In the genomic region with DNA sequence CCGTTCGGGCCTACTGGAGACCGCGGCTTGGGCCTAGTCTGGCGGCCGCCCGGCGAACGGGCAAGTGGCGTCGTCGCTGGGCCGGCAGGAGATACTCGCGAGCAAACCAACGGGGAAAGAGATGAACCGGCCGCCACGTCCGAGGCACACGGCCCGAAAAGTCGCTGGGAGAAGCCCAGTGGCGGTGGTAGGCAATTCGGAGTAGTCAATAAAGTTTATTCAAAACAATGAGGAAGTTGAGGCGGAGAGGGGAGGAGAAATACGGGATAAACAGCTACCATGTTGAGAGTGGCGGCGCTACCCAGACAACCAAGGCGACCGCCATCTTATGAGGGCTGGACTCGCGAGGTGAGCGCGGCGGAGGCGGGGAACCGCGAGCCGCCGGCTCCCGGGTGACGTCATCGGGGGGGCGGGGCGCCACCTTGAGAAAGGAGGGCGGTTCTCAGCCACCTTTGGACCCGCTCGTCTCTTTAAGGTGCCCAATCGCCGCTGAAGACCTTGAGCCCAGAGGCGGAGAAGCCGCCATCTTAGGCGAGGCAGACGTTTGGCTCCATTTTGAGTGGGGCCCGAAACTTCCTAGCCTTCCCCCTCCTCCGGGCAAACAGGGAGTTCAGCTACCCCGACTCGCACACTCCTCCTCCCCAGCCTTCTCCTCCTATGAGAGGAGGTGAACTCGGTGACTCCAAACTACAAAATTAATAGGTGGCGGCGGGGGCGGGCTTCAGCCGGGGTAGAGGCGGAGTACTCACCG, we compare ENCODE assay signal across 8 cellular contexts. TPM values are rescaled to one million over a fixed set of nuclear protein-coding genes. Genes with fewer than 3 reads are reported as not detected.
DNase-seq lines count a peak whose midpoint lies in the region; ATAC-seq and TF ChIP-seq lines count a peak whose summit lies in the region.

A gene (minus strand): TSS at position 348 of the 751 bp plus-strand sequence. CDS start 1,745 bp downstream, outside the sequence.

- intact Hi-C loops in head of caudate nucleus (cut with DNase I): loop anchor here (5.0 kb wide), 1 partner anchor 138 kb away; a partner anchor contains a TSS

- peak; percentile 84 for ATAC-seq in HG02840 (IDR thresholded peaks at IDR 0.05; ENCODE audit: low FRiP score, unreplicated experiment)
- peak; percentile 90 for ATAC-seq in activated naive CD8-positive, alpha-beta T cell treated with anti-CD3 and anti-CD28 coated beads, Interleukin-2, amount 50 U/mL, for 24 hours
- ATAC-seq in thoracic aorta (ENCODE audit: insufficient number of reproducible peaks, low FRiP score, low read depth): peak; percentile 86

- no peaks in the 10 kb centered on the region for H3K36me3 ChIP-seq in thoracic aorta

- TF ChIP-seq CTCF in GM12875 (IDR thresholded peaks at IDR 0.05; ENCODE audit: borderline replicate concordance, insufficient read depth, low read depth, low read length) (no peak), osteocyte (IDR thresholded peaks at IDR 0.05) (no peak), thoracic aorta (IDR thresholded peaks at IDR 0.05) (no peak)

- H3K36me3 Mint-ChIP-seq in activated naive CD8-positive, alpha-beta T cell treated with anti-CD3 and anti-CD28 coated beads, Interleukin-2, amount 50 U/mL, for 24 hours (ENCODE audit: low read depth): peaks cover 12% of the 10 kb centered on the region
- no peaks in the 10 kb centered on the region for H3K36me3 Mint-ChIP-seq in osteocyte (ENCODE audit: unreplicated experiment)

- H3K27ac Mint-ChIP-seq in activated naive CD8-positive, alpha-beta T cell treated with anti-CD3 and anti-CD28 coated beads, Interleukin-2, amount 50 U/mL, for 24 hours: peak within 1 kb of the TSS; percentile 92
- peak within 1 kb of the TSS; percentile 100 for H3K27ac Mint-ChIP-seq in osteocyte (ENCODE audit: unreplicated experiment)

- H3K9me3 Mint-ChIP-seq in activated naive CD8-positive, alpha-beta T cell treated with anti-CD3 and anti-CD28 coated beads, Interleukin-2, amount 50 U/mL, for 24 hours: no peaks in the 10 kb centered on the region
- peaks cover 8% of the 10 kb centered on the region for H3K9me3 Mint-ChIP-seq in osteocyte (ENCODE audit: unreplicated experiment)

- H3K9me3 ChIP-seq in thoracic aorta: no peaks in the 10 kb centered on the region

- peak; percentile 97 for DNase-seq in NCI-H1436 (lab: John Stamatoyannopoulos, UW)
- DNase-seq in T follicular helper cell (ENCODE audit: low read depth): peak; percentile 92
- peak; percentile 93 for DNase-seq in activated naive CD8-positive, alpha-beta T cell treated with anti-CD3 and anti-CD28 coated beads, Interleukin-2, amount 50 U/mL, for 24 hours
- peak; percentile 78 to 96 (median 91) for DNase-seq in head of caudate nucleus
- DNase-seq in osteocyte (ENCODE audit: extremely low spot score, unreplicated experiment): peak; percentile 98
- peak; percentile 73 for DNase-seq in thoracic aorta (ENCODE audit: low spot score)

- H3K4me1 ChIP-seq in thoracic aorta (ENCODE audit: control insufficient read depth in 1 of 2, low read depth in 2 of 2): no peaks in the 10 kb centered on the region

- peaks cover 22% of the 10 kb centered on the region for H3K4me1 Mint-ChIP-seq in activated naive CD8-positive, alpha-beta T cell treated with anti-CD3 and anti-CD28 coated beads, Interleukin-2, amount 50 U/mL, for 24 hours
- H3K4me1 Mint-ChIP-seq in osteocyte (ENCODE audit: unreplicated experiment): peaks cover 9% of the 10 kb centered on the region

- H3K4me3 ChIP-seq in GM12875 (ENCODE audit: low read depth, low read length) (peak within 1 kb of the TSS; percentile 83), thoracic aorta (peak within 1 kb of the TSS; percentile 89)

- H3K4me3 Mint-ChIP-seq in activated naive CD8-positive, alpha-beta T cell treated with anti-CD3 and anti-CD28 coated beads, Interleukin-2, amount 50 U/mL, for 24 hours: peak within 1 kb of the TSS; percentile 96
- H3K4me3 Mint-ChIP-seq in osteocyte (ENCODE audit: unreplicated experiment): peak within 1 kb of the TSS; percentile 94

- H3K27me3 Mint-ChIP-seq in activated naive CD8-positive, alpha-beta T cell treated with anti-CD3 and anti-CD28 coated beads, Interleukin-2, amount 50 U/mL, for 24 hours: no peaks in the 10 kb centered on the region
- H3K27me3 Mint-ChIP-seq in osteocyte (ENCODE audit: unreplicated experiment): no peaks in the 10 kb centered on the region

- peak within 1 kb of the TSS; percentile 94 to 97 for H3K27ac ChIP-seq in thoracic aorta

- H3K27me3 ChIP-seq in thoracic aorta (replicated peaks; ENCODE audit: insufficient read depth): no peaks in the 10 kb centered on the region

RNA-seq across cellular contexts. Expression of the gene that starts here (rescaled TPM):
- total RNA-seq in osteocyte (30.0 and 30.5 TPM in 2 replicates), thoracic aorta (10 to 100 TPM; 32.9 to 55.4 TPM)

Comparison
In these comparisons a context has a peak if more than half of its experiments do, and no peak if none do; other contexts are left out.
1. Peak in every context shown above with its lines: DNase-seq, ATAC-seq, H3K4me3 ChIP-seq and H3K27ac ChIP-seq.